In genomic region chr14:92106095-92106937, GRCh38 we compare ENCODE assay signal across 8 cellular contexts. TPM values are rescaled to one million over a fixed set of nuclear protein-coding genes. Genes with fewer than 3 reads are reported as not detected.
A peak's percentile ranks its signal among the peaks of the same experiment; 100 is the strongest.
DNase-seq lines count a peak whose midpoint lies in the region; ATAC-seq and TF ChIP-seq lines count a peak whose summit lies in the region.

Gene ATXN3 (minus strand): TSS chr14:92106582. CDS start chr14:92106552, 30 bp downstream.

- H3K9me3 Mint-ChIP-seq in activated B cell treated with CpG ODN at 0.5 μM for 24 hours, result no peaks in the 10 kb centered on the region

- POLR2A ChIA-PET in activated B cell treated with CpG ODN at 0.5 μM for 24 hours (lab: Charles Lee), result interaction anchor here (0.5 to 5.0 kb wide), 12 partner anchors 16 to 1709 kb away, joined by 3 to 141 read pairs (median 4); partner anchors contain the start of genes CPSF2, LGMN, NDUFB1 and TRIP11

- TF ChIP-seq CTCF in AG09319 (IDR thresholded peaks at IDR 0.05; ENCODE audit: low read depth, low read length) (peak; percentile 86), activated B cell treated with CpG ODN at 0.5 μM for 24 hours (IDR thresholded peaks at IDR 0.05) (no peak)

- H3K4me1 Mint-ChIP-seq in activated B cell treated with CpG ODN at 0.5 μM for 24 hours, result peaks cover 46% of the 10 kb centered on the region

- ATAC-seq in GM18909 (IDR thresholded peaks at IDR 0.05; ENCODE audit: poor library complexity, unreplicated experiment), result peak; percentile 89
- peak; percentile 93 for ATAC-seq in HG03175 (IDR thresholded peaks at IDR 0.05; ENCODE audit: unreplicated experiment)
- ATAC-seq in activated B cell treated with CpG ODN at 0.5 μM for 24 hours (ENCODE audit: low read depth), result peak; percentile 91

- peak within 1 kb of the TSS; percentile 92 for H3K27ac Mint-ChIP-seq in activated B cell treated with CpG ODN at 0.5 μM for 24 hours

- peak; percentile 97 for DNase-seq in AG09319 (ENCODE audit: extremely low read depth, low read depth)
- peak; percentile 97 for DNase-seq in NCI-H226
- DNase-seq in activated B cell treated with CpG ODN at 0.5 μM for 24 hours, result peak; percentile 81
- peak; percentile 69 to 98 (median 95) for DNase-seq in caudate nucleus (lab: John Stamatoyannopoulos, UW)
- DNase-seq in iris pigment epithelial cell (ENCODE audit: low read depth), result peak; percentile 99
- DNase-seq in stimulated activated CD4-positive, alpha-beta T cell treated with anti-CD3 and anti-CD28 coated beads, Interleukin-12 subunit alpha, Interleukin-12 subunit beta, amount 100 ng/mL, for 24 hours (ENCODE audit: low read depth in 2 of 2), result peak; percentile 90 to 91

- no peaks in the 10 kb centered on the region for H3K27me3 Mint-ChIP-seq in activated B cell treated with CpG ODN at 0.5 μM for 24 hours

- CTCF ChIA-PET in activated B cell treated with CpG ODN at 0.5 μM for 24 hours (lab: Charles Lee), result interaction anchor here (0.6 to 3.3 kb wide), 11 partner anchors 12 to 580 kb away, joined by 3 to 28 read pairs (median 5); partner anchors contain the start of genes CPSF2, NDUFB1 and TRIP11

- H3K27ac ChIP-seq in caudate nucleus (ENCODE audit: low read depth, low read length), result peak within 1 kb of the TSS; percentile 98

- intact Hi-C loops in activated B cell treated with CpG ODN at 0.5 μM for 24 hours (cut with micrococcal nuclease), result loop anchor here (1.0 to 10.0 kb wide), 7 partner anchors 15 to 1078 kb away; partner anchors contain the start of genes CPSF2, GOLGA5, LYSET and MOAP1

- H3K4me3 Mint-ChIP-seq in activated B cell treated with CpG ODN at 0.5 μM for 24 hours, result peak within 1 kb of the TSS; percentile 100

- peaks cover 6% of the 10 kb centered on the region for H3K36me3 Mint-ChIP-seq in activated B cell treated with CpG ODN at 0.5 μM for 24 hours (ENCODE audit: low read depth)

RNA-seq across cellular contexts. Expression of gene ATXN3, which starts in this region (rescaled TPM):
- total RNA-seq in activated B cell treated with CpG ODN at 0.5 μM for 24 hours, result 23.8 and 29.3 TPM in 2 replicates

Comparison
In these comparisons a context has a peak if more than half of its experiments do, and no peak if none do; other contexts are left out.
1. Peak in every context shown above with its lines: DNase-seq, ATAC-seq and H3K27ac ChIP-seq.